In the genomic region with DNA sequence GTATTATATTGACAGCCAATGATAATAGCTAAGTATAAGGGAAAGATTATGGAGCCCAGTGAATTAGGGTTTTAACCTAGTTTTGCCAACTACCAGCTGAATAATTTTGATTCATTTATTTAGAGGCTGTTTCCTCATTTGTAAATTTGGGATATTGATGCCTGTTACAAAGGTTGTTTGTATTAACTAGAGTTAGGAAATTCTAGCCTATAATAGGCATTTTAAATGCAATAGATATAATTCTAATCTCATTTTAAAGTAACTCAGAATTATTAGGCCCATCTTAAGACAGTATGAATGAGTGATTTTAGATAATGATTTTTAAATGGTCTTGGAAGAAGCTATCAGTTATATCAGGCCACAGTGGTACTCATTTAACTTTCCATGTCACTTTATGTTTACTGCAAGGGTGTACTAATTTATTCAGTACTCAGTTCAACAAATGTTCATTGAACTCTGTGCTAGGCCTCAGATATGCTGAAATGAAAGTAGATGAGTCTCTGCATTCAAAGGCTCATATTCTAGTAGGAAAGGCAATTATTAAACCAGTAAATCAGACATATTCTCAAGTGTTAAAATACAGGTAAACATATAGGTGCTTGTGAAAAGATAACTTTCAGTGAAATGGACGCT, we compare ENCODE assay signal across 31 cellular contexts.
A peak's percentile ranks its signal among the peaks of the same experiment; 100 is the strongest.
DNase-seq lines count a peak whose midpoint lies in the region; ATAC-seq, FAIRE-seq and TF ChIP-seq lines count a peak whose summit lies in the region.
"Had no signal": no experiment of that assay in that cellular context is flagged by ENCODE, and none has a peak within 500 bp of the region (broad histone marks: within the 10 kb centered on the region; RNA-seq: fewer than 3 reads in every experiment).

No MANE protein-coding gene starts in this region.

- TF ChIP-seq CTCF in A549 (IDR thresholded peaks at IDR 0.05), result no peak
- no peak for TF ChIP-seq CTCF in endothelial cell (IDR thresholded peaks at IDR 0.05; ENCODE audit: unreplicated experiment)

- H3K4me2 ChIP-seq in A549 (no peak overlapping the region), Karpas-422 (ENCODE audit: low read depth, low read length, poor library complexity, severe bottlenecking) (no peak overlapping the region)
- H3K4me2 ChIP-seq: BLaER1 treated with 17β-estradiol and CSF1 and Interleukin-3, amounts not matched to agents 10 nM and 100 nM had no signal

- DNase-seq in activated naive CD4-positive, alpha-beta T cell treated with Interleukin-2 at 50 U/mL for 16 hours, result no peak
- no peak for DNase-seq in A549 (ENCODE audit: low read depth in 1 of 2, low spot score in 1 of 2)
- DNase-seq in Karpas-422, result no peak
- DNase-seq in effector memory CD8-positive, alpha-beta T cell, result no peak
- DNase-seq in HEK293T (ENCODE audit: extremely low spot score), result no peak
- DNase-seq in endothelial cell (ENCODE audit: low spot score), result no peak
- no peak for DNase-seq in NCI-H82 treated with DMSO at 0.1 percent for 48 hours (lab: John Stamatoyannopoulos, UW; ENCODE audit: unreplicated experiment)
- DNase-seq: AML-193; CD8-positive, alpha-beta T cell; DMS 273 treated with DMSO at 0.1 percent for 48 hours; DMS79; EL; GDM1; GM23248; H7; KBM-7; MG63; NCI-H1105 treated with DMSO at 0.1 percent for 48 hours; NCI-H146; NCI-H1930; NCI-H2107; NCI-H524; NCI-H748 treated with DMSO at 0.1 percent for 48 hours; Right ventricle myocardium superior; RPMI8226 had no signal

- no peaks in the 10 kb centered on the region for H3K9me3 ChIP-seq in A549
- no peaks in the 10 kb centered on the region for H3K9me3 ChIP-seq in Karpas-422 (ENCODE audit: low read length)
- H3K9me3 ChIP-seq: BLaER1 treated with 17β-estradiol and CSF1 and Interleukin-3, amounts not matched to agents 10 nM and 100 nM; MG63; SJSA1 had no signal

- POLR2A ChIA-PET in A549 (lab: Yijun Ruan, JAX), result no interaction called here
- POLR2A ChIA-PET in HEK293T (lab: Yijun Ruan, JAX), result no interaction called here

- H3K9me3 Mint-ChIP-seq in activated naive CD4-positive, alpha-beta T cell treated with anti-CD3 and anti-CD28 coated beads, Interleukin-2, amount 50 U/mL, for 24 hours, result no peaks in the 10 kb centered on the region
- no peaks in the 10 kb centered on the region for H3K9me3 Mint-ChIP-seq in effector memory CD8-positive, alpha-beta T cell
- H3K9me3 Mint-ChIP-seq in endothelial cell (ENCODE audit: unreplicated experiment), result no peaks in the 10 kb centered on the region
- H3K9me3 Mint-ChIP-seq: CD8-positive, alpha-beta T cell had no signal

- CTCF ChIA-PET in A549 (lab: Yijun Ruan, JAX) (interaction anchor here (0.6 to 6.2 kb wide), 3 partner anchors 12 to 909 kb away, joined by 3 to 31 read pairs (median 3); no protein-coding TSS in a partner anchor), HEK293T (lab: Yijun Ruan, JAX) (no interaction called here)

- H3K36me3 ChIP-seq in Karpas-422 (ENCODE audit: insufficient read depth, low read length), result peaks cover 10% of the 10 kb centered on the region; the same call in 1 of the 2 replicates
- H3K36me3 ChIP-seq: MG63 had no signal

- H2AFZ ChIP-seq in Karpas-422 (ENCODE audit: low read length), result no peak overlapping the region
- H2AFZ ChIP-seq: GM23248 had no signal

- H3K9ac ChIP-seq in Karpas-422 (ENCODE audit: low read length), result no peak overlapping the region
- H3K9ac ChIP-seq: BLaER1 treated with 17β-estradiol and CSF1 and Interleukin-3, amounts not matched to agents 10 nM and 100 nM; GM23248 had no signal

- H3K27me3 Mint-ChIP-seq in activated naive CD4-positive, alpha-beta T cell treated with anti-CD3 and anti-CD28 coated beads, Interleukin-2, amount 50 U/mL, for 24 hours, result no peaks in the 10 kb centered on the region
- H3K27me3 Mint-ChIP-seq in effector memory CD8-positive, alpha-beta T cell, result no peaks in the 10 kb centered on the region
- peaks cover 4% of the 10 kb centered on the region for H3K27me3 Mint-ChIP-seq in endothelial cell (ENCODE audit: unreplicated experiment)

- H3K9me2 ChIP-seq in Karpas-422 (replicated peaks; ENCODE audit: insufficient read depth, low read length), result no peaks in the 10 kb centered on the region

- H3K27ac ChIP-seq in A549 (no peak overlapping the region), Karpas-422 (ENCODE audit: low read length) (peak overlapping the region; percentile 24; the same call in 1 of the 2 replicates)
- H3K27ac ChIP-seq: BLaER1 treated with 17β-estradiol and CSF1 and Interleukin-3, amounts not matched to agents 10 nM and 100 nM; GM23248; SJSA1 had no signal

- no peaks in the 10 kb centered on the region for H4K20me1 ChIP-seq in Karpas-422 (ENCODE audit: insufficient read depth, low read depth, low read length)

- H3K4me1 ChIP-seq in A549 (peaks cover 61% of the 10 kb centered on the region), Karpas-422 (ENCODE audit: low read length) (peaks cover 35% of the 10 kb centered on the region)

- no peak for ATAC-seq in A549
- no peak for ATAC-seq in effector memory CD8-positive, alpha-beta T cell (replicated peaks)
- ATAC-seq: CD8-positive, alpha-beta T cell; GM12878 had no signal

- no peaks in the 10 kb centered on the region for H3K27me3 ChIP-seq in Karpas-422 (ENCODE audit: low read length)
- H3K27me3 ChIP-seq: BLaER1 treated with 17β-estradiol and CSF1 and Interleukin-3, amounts not matched to agents 10 nM and 100 nM; MG63; SJSA1 had no signal

- peak; percentile 73 for FAIRE-seq in A549 (lab: Jason Lieb, UNC)
- FAIRE-seq: A204.1, GM12878, HTR-8/SVneo had no signal

- no peak for TF ChIP-seq RAD21 in A549 (conservative IDR thresholded peaks at IDR 0.05 in 1 of 2, IDR thresholded peaks at IDR 0.05 in 1 of 2)

- no peak overlapping the region for H3K4me3 Mint-ChIP-seq in activated naive CD4-positive, alpha-beta T cell treated with anti-CD3 and anti-CD28 coated beads, Interleukin-2, amount 50 U/mL, for 24 hours
- no peak overlapping the region for H3K4me3 Mint-ChIP-seq in effector memory CD8-positive, alpha-beta T cell
- H3K4me3 Mint-ChIP-seq in endothelial cell (ENCODE audit: unreplicated experiment), result no peak overlapping the region
- H3K4me3 Mint-ChIP-seq: CD8-positive, alpha-beta T cell had no signal

- H3K36me3 Mint-ChIP-seq in activated naive CD4-positive, alpha-beta T cell treated with anti-CD3 and anti-CD28 coated beads, Interleukin-2, amount 50 U/mL, for 24 hours, result peaks cover 4% of the 10 kb centered on the region
- peaks cover 35% of the 10 kb centered on the region for H3K36me3 Mint-ChIP-seq in effector memory CD8-positive, alpha-beta T cell (ENCODE audit: insufficient read depth)
- H3K36me3 Mint-ChIP-seq in endothelial cell (ENCODE audit: low read depth, unreplicated experiment), result peaks cover 8% of the 10 kb centered on the region

- TF ChIP-seq EP300 in A549 (IDR thresholded peaks at IDR 0.05), result no peak

- peaks cover 40% of the 10 kb centered on the region for H3K4me1 Mint-ChIP-seq in activated naive CD4-positive, alpha-beta T cell treated with anti-CD3 and anti-CD28 coated beads, Interleukin-2, amount 50 U/mL, for 24 hours
- H3K4me1 Mint-ChIP-seq in effector memory CD8-positive, alpha-beta T cell (ENCODE audit: low read depth in 2 of 2), result peaks cover 24 to 36% of the 10 kb centered on the region in 2 donors
- H3K4me1 Mint-ChIP-seq in endothelial cell (ENCODE audit: unreplicated experiment), result peaks cover 37% of the 10 kb centered on the region

- 92% methylated on average over 1 of the region's 1 CpG for WGBS in A549 (ENCODE audit: missing lambda C conversion rate)

- H3K27ac Mint-ChIP-seq in activated naive CD4-positive, alpha-beta T cell treated with anti-CD3 and anti-CD28 coated beads, Interleukin-2, amount 50 U/mL, for 24 hours, result peak overlapping the region; percentile 46
- peak overlapping the region; percentile 29 to 85 for H3K27ac Mint-ChIP-seq in effector memory CD8-positive, alpha-beta T cell
- H3K27ac Mint-ChIP-seq in endothelial cell (ENCODE audit: unreplicated experiment), result no peak overlapping the region
- H3K27ac Mint-ChIP-seq: CD8-positive, alpha-beta T cell had no signal

- no peak for TF ChIP-seq POLR2A in A549 (IDR thresholded peaks at IDR 0.05; ENCODE audit: low read length)

- H3K4me3 ChIP-seq in A549, result no peak overlapping the region
- no peak overlapping the region for H3K4me3 ChIP-seq in Karpas-422 (ENCODE audit: low read length)
- H3K4me3 ChIP-seq: BLaER1 treated with 17β-estradiol and CSF1 and Interleukin-3, amounts not matched to agents 10 nM and 100 nM; GM12878; GM23248; MG63; SJSA1 had no signal

- H3K79me2 ChIP-seq in Karpas-422 (ENCODE audit: low read length), result peaks cover 70% of the 10 kb centered on the region

TF ChIP-seq in A549, 52 proteins besides CTCF, POLR2A, EP300 and RAD21 (continues in another document):
- TF ChIP-seq MAZ (IDR thresholded peaks at IDR 0.05; ENCODE audit: borderline replicate concordance, low read depth, low read length) (no peak), RARB (CRISPR knock-in tag; IDR thresholded peaks at IDR 0.05) (no peak), CBX8 (IDR thresholded peaks at IDR 0.05) (no peak), MYC (IDR thresholded peaks at IDR 0.05; ENCODE audit: borderline replicate concordance, low read length) (no peak), GATA3 (IDR thresholded peaks at IDR 0.05; ENCODE audit: borderline replicate concordance) (no peak), TFCP2L1 (CRISPR knock-in tag; IDR thresholded peaks at IDR 0.05) (no peak), ZSCAN20 (CRISPR knock-in tag; IDR thresholded peaks at IDR 0.05) (no peak), NFE2L2 (conservative IDR thresholded peaks at IDR 0.05; ENCODE audit: low read length) (no peak), PHF8 (IDR thresholded peaks at IDR 0.05; ENCODE audit: borderline replicate concordance, low read depth) (no peak), CBX2 (IDR thresholded peaks at IDR 0.05; ENCODE audit: borderline replicate concordance, low read depth) (no peak), CEBPB (IDR thresholded peaks at IDR 0.05) (no peak), HDAC2 (IDR thresholded peaks at IDR 0.05) (no peak), KDM1A (IDR thresholded peaks at IDR 0.05; ENCODE audit: low read depth) (no peak)

TF ChIP-seq in HEK293T, 16 proteins besides CTCF, POLR2A, EP300 and RAD21 (continues in another document):
- TF ChIP-seq FOXK2 (IDR thresholded peaks at IDR 0.05) (no peak), SUZ12 (IDR thresholded peaks at IDR 0.05) (no peak), LEF1 (IDR thresholded peaks at IDR 0.05; ENCODE audit: borderline replicate concordance) (no peak), HDGF (IDR thresholded peaks at IDR 0.05; ENCODE audit: borderline replicate concordance) (no peak), FOXM1 (IDR thresholded peaks at IDR 0.05; ENCODE audit: borderline replicate concordance) (no peak), BHLHE40 (IDR thresholded peaks at IDR 0.05; ENCODE audit: borderline replicate concordance) (no peak), L3MBTL2 (conservative IDR thresholded peaks at IDR 0.05) (no peak), FOXA1 (IDR thresholded peaks at IDR 0.05) (no peak), NFRKB (IDR thresholded peaks at IDR 0.05) (no peak), ARNT (IDR thresholded peaks at IDR 0.05) (no peak), SP1 (IDR thresholded peaks at IDR 0.05) (no peak), CTBP1 (IDR thresholded peaks at IDR 0.05; ENCODE audit: borderline replicate concordance) (no peak), ZNF384 (IDR thresholded peaks at IDR 0.05) (no peak)
